In genomic region chr2:151395509-151396374, GRCh38 we compare ENCODE assay signal across 23 cellular contexts. TPM values are rescaled to one million over a fixed set of nuclear protein-coding genes. Genes with fewer than 3 reads are reported as not detected.
"Had no signal": no experiment of that assay in that cellular context is flagged by ENCODE, and none has a peak within 500 bp of the region (broad histone marks: within the 10 kb centered on the region; RNA-seq: fewer than 3 reads in every experiment).

No MANE protein-coding gene starts in this region.

- FAIRE-seq: keratinocyte, small intestine had no signal

- H3K27ac ChIP-seq: heart right ventricle, upper lobe of left lung had no signal

- ATAC-seq: activated CD4-positive, alpha-beta T cell treated with anti-CD3 and anti-CD28 coated beads for 36 hours; activated T-cell treated with anti-CD3 and anti-CD28 coated beads, Interleukin-2, amount 50 U/mL, for 4 hours; heart right ventricle; left colon; sciatic nerve; stimulated activated memory B cell treated with anti-CD40 and anti-IgM and Interleukin-4, amounts not matched to agents 10 μg/mL and 1 μg/mL and 100 μg/mL, for 72 hours; T-cell; WTC11 had no signal

- H3K4me3 ChIP-seq: heart right ventricle, upper lobe of left lung had no signal

- H3K36me3 ChIP-seq: heart right ventricle, upper lobe of left lung had no signal

- H3K9me3 ChIP-seq: upper lobe of left lung had no signal

- DNase-seq: activated CD4-positive, alpha-beta T cell treated with anti-CD3 and anti-CD28 coated beads for 36 hours; activated CD4-positive, alpha-beta T cell treated with anti-CD3 and anti-CD28 coated beads, Interleukin-2, amount 50 U/mL, for 4 hours; activated CD8-positive, alpha-beta memory T cell treated with anti-CD3 and anti-CD28 coated beads, Interleukin-2, amount 50 U/mL, for 48 hours; activated naive CD4-positive, alpha-beta T cell treated with Interleukin-2 at 50 U/mL for 16 hours; activated naive CD8-positive, alpha-beta T cell treated with anti-CD3 and anti-CD28 coated beads for 36 hours; activated T-cell treated with anti-CD3 and anti-CD28 coated beads, Interleukin-2, amount 50 U/mL, for 4 hours; amniotic stem cell; dermis blood vessel endothelial cell; effector CD8-positive, alpha-beta T cell; foreskin fibroblast; heart right ventricle; left colon; nephron progenitor cell; posterior cingulate gyrus; small intestine; stimulated activated CD4-positive, alpha-beta T cell treated with anti-CD3 and anti-CD28 coated beads, Interleukin-2, amount 100 ng/mL, for 24 hours; T-cell; upper lobe of left lung had no signal

- H3K4me1 ChIP-seq: heart right ventricle, upper lobe of left lung had no signal

- H3K27me3 ChIP-seq: heart right ventricle, upper lobe of left lung had no signal

RNA-seq across cellular contexts. Expression of gene TNFAIP6, which starts 38.4 kb away (rescaled TPM):
- total RNA-seq: activated CD4-positive, alpha-beta T cell treated with anti-CD3 and anti-CD28 coated beads for 36 hours; activated CD8-positive, alpha-beta memory T cell treated with anti-CD3 and anti-CD28 coated beads for 36 hours; activated naive CD8-positive, alpha-beta T cell treated with anti-CD3 and anti-CD28 coated beads for 36 hours; activated T-cell treated with anti-CD3 and anti-CD28 coated beads, Interleukin-2, amount 50 U/mL, for 4 hours; T-cell had no signal
